In the genomic region with DNA sequence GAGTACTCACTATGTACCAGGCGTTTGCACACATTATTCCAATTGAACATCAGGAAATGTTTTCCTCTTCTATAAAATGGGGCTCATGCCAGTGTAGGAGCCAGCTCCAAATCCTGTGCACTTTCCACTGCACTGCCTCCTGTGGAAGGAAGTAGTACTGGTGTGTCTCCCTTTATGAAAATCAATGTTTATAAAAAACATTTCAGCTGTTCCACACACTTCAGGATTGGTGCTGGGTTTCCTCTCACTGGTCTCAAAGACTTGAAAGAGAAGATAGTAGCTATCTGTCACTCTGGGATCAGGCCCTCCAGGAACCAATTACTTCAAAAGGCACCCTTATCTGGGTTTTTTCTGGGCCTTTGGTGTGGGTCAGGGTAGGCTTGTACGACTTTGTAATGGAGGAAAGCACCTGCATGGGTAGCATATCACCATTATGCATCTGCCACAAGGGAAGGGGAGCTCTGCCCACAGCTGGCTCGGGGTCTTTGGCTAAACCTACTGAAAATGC, we compare ENCODE assay signal across 8 cellular contexts. TPM values are rescaled to one million over a fixed set of nuclear protein-coding genes. Genes with fewer than 3 reads are reported as not detected.
DNase-seq lines count a peak whose midpoint lies in the region; ATAC-seq and TF ChIP-seq lines count a peak whose summit lies in the region.

No MANE protein-coding gene starts in this region.

- peaks cover 19% of the 10 kb centered on the region for H3K4me1 Mint-ChIP-seq in activated CD4-positive, alpha-beta T cell treated with anti-CD3 and anti-CD28 coated beads for 36 hours
- H3K4me1 Mint-ChIP-seq in stimulated activated naive CD8-positive, alpha-beta T cell treated with anti-CD3 and anti-CD28 coated beads, Interleukin-15, amount 100 ng/mL, for 72 hours: peaks cover 19% of the 10 kb centered on the region

- no peak overlapping the region for H3K4me3 ChIP-seq in fibroblast of mammary gland (ENCODE audit: control insufficient read depth, low read depth, low read length)

- CTCF ChIA-PET in activated CD4-positive, alpha-beta T cell treated with anti-CD3 and anti-CD28 coated beads for 36 hours (lab: Charles Lee): interaction anchor here (0.6 to 2.9 kb wide), 24 partner anchors 9 to 290 kb away, joined by 3 to 11 read pairs (median 4); partner anchors contain the start of gene RAB14

- peak overlapping the region; percentile 65 for H3K27ac Mint-ChIP-seq in activated CD4-positive, alpha-beta T cell treated with anti-CD3 and anti-CD28 coated beads for 36 hours
- H3K27ac Mint-ChIP-seq in stimulated activated naive CD8-positive, alpha-beta T cell treated with anti-CD3 and anti-CD28 coated beads, Interleukin-15, amount 100 ng/mL, for 72 hours: peak overlapping the region in 1 of 2 donors; percentile 44

- POLR2A ChIA-PET in activated CD4-positive, alpha-beta T cell treated with anti-CD3 and anti-CD28 coated beads for 36 hours (lab: Charles Lee): interaction anchor here (0.6 kb wide), 1 partner anchor 43 kb away, joined by 3 read pairs; no protein-coding TSS in a partner anchor

- peak; percentile 84 for ATAC-seq in activated CD4-positive, alpha-beta T cell treated with anti-CD3 and anti-CD28 coated beads for 36 hours
- ATAC-seq in stimulated activated naive CD8-positive, alpha-beta T cell treated with anti-CD3 and anti-CD28 coated beads, Interleukin-15, amount 100 ng/mL, for 72 hours: peak; percentile 77
- ATAC-seq in GM18868 (IDR thresholded peaks at IDR 0.05; ENCODE audit: unreplicated experiment): no peak
- ATAC-seq in GM18511 (IDR thresholded peaks at IDR 0.05; ENCODE audit: unreplicated experiment): no peak

- H3K9me3 Mint-ChIP-seq in activated CD4-positive, alpha-beta T cell treated with anti-CD3 and anti-CD28 coated beads for 36 hours (ENCODE audit: low read depth): no peaks in the 10 kb centered on the region
- no peaks in the 10 kb centered on the region for H3K9me3 Mint-ChIP-seq in stimulated activated naive CD8-positive, alpha-beta T cell treated with anti-CD3 and anti-CD28 coated beads, Interleukin-15, amount 100 ng/mL, for 72 hours

- peaks cover 65% of the 10 kb centered on the region for H3K36me3 Mint-ChIP-seq in activated CD4-positive, alpha-beta T cell treated with anti-CD3 and anti-CD28 coated beads for 36 hours (ENCODE audit: low read depth)

- DNase-seq in activated CD4-positive, alpha-beta T cell treated with anti-CD3 and anti-CD28 coated beads for 36 hours: peak; percentile 39
- DNase-seq in activated CD4-positive, alpha-beta T cell treated with anti-CD3 and anti-CD28 coated beads, Interleukin-2, amount 50 U/mL, for 48 hours: no peak
- DNase-seq in SW480 (ENCODE audit: low spot score) (peak; percentile 10), fibroblast of mammary gland (ENCODE audit: low read depth) (peak; percentile 34), SKM-1 (lab: John Stamatoyannopoulos, UW; ENCODE audit: unreplicated experiment) (no peak)
- no peak for DNase-seq in stimulated activated naive CD8-positive, alpha-beta T cell treated with anti-CD3 and anti-CD28 coated beads, Interleukin-15, amount 100 ng/mL, for 72 hours

- H3K27me3 Mint-ChIP-seq in activated CD4-positive, alpha-beta T cell treated with anti-CD3 and anti-CD28 coated beads for 36 hours: no peaks in the 10 kb centered on the region
- H3K27me3 Mint-ChIP-seq in stimulated activated naive CD8-positive, alpha-beta T cell treated with anti-CD3 and anti-CD28 coated beads, Interleukin-15, amount 100 ng/mL, for 72 hours: no peaks in the 10 kb centered on the region

- intact Hi-C loops in activated CD4-positive, alpha-beta T cell treated with anti-CD3 and anti-CD28 coated beads for 36 hours (cut with DNase I, micrococcal nuclease): no loop called here

- no peak overlapping the region for H3K4me3 Mint-ChIP-seq in activated CD4-positive, alpha-beta T cell treated with anti-CD3 and anti-CD28 coated beads for 36 hours
- no peak overlapping the region for H3K4me3 Mint-ChIP-seq in stimulated activated naive CD8-positive, alpha-beta T cell treated with anti-CD3 and anti-CD28 coated beads, Interleukin-15, amount 100 ng/mL, for 72 hours

- peak; percentile 49 for TF ChIP-seq CTCF in fibroblast of mammary gland (conservative IDR thresholded peaks at IDR 0.05; ENCODE audit: control insufficient read depth, insufficient read depth, low read depth, low read length)

RNA-seq across cellular contexts. Expression of gene RAB14, which starts 32.5 kb away (rescaled TPM):
- total RNA-seq in activated CD4-positive, alpha-beta T cell treated with anti-CD3 and anti-CD28 coated beads for 36 hours: 10 to 100 TPM; 52.3 to 54.7 TPM

Comparison
In these comparisons a context has a peak if more than half of its experiments do, and no peak if none do; other contexts are left out.
1. DNase-seq: peak in activated CD4-positive, alpha-beta T cell treated with anti-CD3 and anti-CD28 coated beads for 36 hours (single experiment), SW480 (single experiment) and fibroblast of mammary gland (single experiment); none in activated CD4-positive, alpha-beta T cell treated with anti-CD3 and anti-CD28 coated beads, Interleukin-2, amount 50 U/mL, for 48 hours (0 of 2), stimulated activated naive CD8-positive, alpha-beta T cell treated with anti-CD3 and anti-CD28 coated beads, Interleukin-15, amount 100 ng/mL, for 72 hours (0 of 2) and SKM-1 (single experiment).
2. ATAC-seq: peak in activated CD4-positive, alpha-beta T cell treated with anti-CD3 and anti-CD28 coated beads for 36 hours (single experiment) and stimulated activated naive CD8-positive, alpha-beta T cell treated with anti-CD3 and anti-CD28 coated beads, Interleukin-15, amount 100 ng/mL, for 72 hours (single experiment); none in GM18868 (single experiment) and GM18511 (single experiment).